ENCODE assay signal across 11 cellular contexts in the genomic region with DNA sequence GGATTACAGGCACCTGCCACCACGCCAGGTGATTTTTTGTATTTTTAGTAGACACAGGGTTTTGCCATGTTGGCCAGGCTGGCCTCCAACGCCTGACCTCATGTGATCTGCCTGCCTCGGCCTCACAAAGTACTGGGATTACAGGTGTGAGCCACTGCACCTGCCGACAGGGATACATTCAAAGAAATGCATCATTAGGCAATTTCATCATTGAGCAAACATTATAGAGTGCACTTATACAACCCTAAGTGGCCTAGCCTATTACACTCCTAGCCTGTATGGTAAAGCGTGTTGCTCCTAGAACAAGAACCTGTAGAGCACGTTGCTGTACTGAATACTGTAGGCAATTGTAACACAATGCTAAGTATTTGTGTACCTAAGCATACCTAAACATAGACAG.
"Had no signal": no experiment of that assay in that cellular context is flagged by ENCODE, and none has a peak within 500 bp of the region (broad histone marks: within the 10 kb centered on the region; RNA-seq: fewer than 3 reads in every experiment).

No MANE protein-coding gene starts in this region.

- FAIRE-seq: pancreas had no signal

- DNase-seq: activated CD4-positive, alpha-beta memory T cell treated with anti-CD3 and anti-CD28 coated beads, Interleukin-2, amount 10 ng/mL, durations not matched to agents 7 days and 5 days; activated CD4-positive, alpha-beta T cell treated with anti-CD3 and anti-CD28 coated beads for 1 hour; activated gamma-delta T cell; activated naive CD8-positive, alpha-beta T cell treated with anti-CD3 and anti-CD28 coated beads for 36 hours; activated T-cell treated with anti-CD3 and anti-CD28 coated beads, Interleukin-2, amount 50 U/mL, for 48 hours; brain microvascular endothelial cell; erythroblast; pancreas; stimulated activated CD4-positive, alpha-beta T cell treated with anti-CD3 and anti-CD28 coated beads, Interleukin-2, amount 100 ng/mL, for 48 hours; stimulated activated naive CD4-positive, alpha-beta T cell treated with Interleukin-2 at 50 U/mL for 16 hours had no signal

- H3K27ac ChIP-seq: brain microvascular endothelial cell, hepatocyte, pancreas had no signal

- H3K4me1 ChIP-seq: pancreas had no signal

- H3K9me3 ChIP-seq: pancreas had no signal

- H3K4me3 ChIP-seq: hepatocyte, pancreas had no signal

- H3K27me3 ChIP-seq: brain microvascular endothelial cell, hepatocyte, pancreas had no signal

- H3K36me3 ChIP-seq: brain microvascular endothelial cell, pancreas had no signal
